1 cellular context compared by ENCODE assay signal in the genomic region with DNA sequence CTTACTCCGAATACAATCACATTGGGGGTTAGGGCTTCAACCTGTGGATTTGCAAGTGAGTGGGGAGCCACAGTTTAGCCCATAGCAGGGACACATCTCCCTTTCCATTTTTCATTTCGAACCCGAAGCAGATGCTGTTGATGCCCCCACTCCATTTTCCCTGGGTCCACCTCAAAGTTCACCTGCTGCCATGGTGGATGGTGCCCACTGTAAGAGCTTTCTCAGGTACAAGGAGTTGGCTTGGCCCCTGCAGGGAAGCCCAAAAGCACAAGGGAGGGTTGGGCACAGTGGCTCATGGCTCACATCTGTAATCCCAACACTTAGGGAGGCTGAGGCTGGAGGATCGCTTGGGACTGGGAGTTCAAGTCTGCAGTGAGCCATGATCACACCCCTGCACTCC.
TF ChIP-seq lines count a peak whose summit lies in the region.

No MANE protein-coding gene starts in this region.

TF ChIP-seq in HepG2, 621 proteins besides CTCF, POLR2A, EP300 and RAD21:
- TF ChIP-seq POLR2AphosphoS5 (IDR thresholded peaks at IDR 0.05; ENCODE audit: low read depth, low read length) (no peak), FOXO1 (CRISPR knock-in tag; IDR thresholded peaks at IDR 0.05) (no peak), ZNF644 (CRISPR knock-in tag; IDR thresholded peaks at IDR 0.05; ENCODE audit: low read depth) (no peak), ZNF556 (CRISPR knock-in tag; IDR thresholded peaks at IDR 0.05; ENCODE audit: borderline replicate concordance) (peak; percentile 31; the same call in 1 of the 2 replicates), MEIS1 (CRISPR knock-in tag; IDR thresholded peaks at IDR 0.05; ENCODE audit: borderline replicate concordance) (no peak), NKX3-1 (CRISPR knock-in tag; IDR thresholded peaks at IDR 0.05) (no peak), ZNF589 (CRISPR knock-in tag; conservative IDR thresholded peaks at IDR 0.05) (no peak), ZNF460 (CRISPR knock-in tag; IDR thresholded peaks at IDR 0.05; ENCODE audit: borderline replicate concordance) (no peak), HNRNPUL1 (IDR thresholded peaks at IDR 0.05; ENCODE audit: low read depth, low read length) (no peak), GATAD2A (CRISPR knock-in tag; IDR thresholded peaks at IDR 0.05) (no peak), NPAS2 (CRISPR knock-in tag; IDR thresholded peaks at IDR 0.05; ENCODE audit: borderline replicate concordance) (no peak), ZNF761 (CRISPR knock-in tag; conservative IDR thresholded peaks at IDR 0.05) (0 out of 2 replicates have a peak, but pooled peaks have one; percentile 25), ZNF75D (CRISPR knock-in tag; IDR thresholded peaks at IDR 0.05; ENCODE audit: borderline replicate concordance) (no peak), MEF2D (CRISPR knock-in tag; IDR thresholded peaks at IDR 0.05) (no peak), ZFP90 (CRISPR knock-in tag; IDR thresholded peaks at IDR 0.05; ENCODE audit: borderline replicate concordance) (no peak), DPF2 (CRISPR knock-in tag; IDR thresholded peaks at IDR 0.05; ENCODE audit: borderline replicate concordance, low read depth) (no peak), KLF15 (CRISPR knock-in tag; IDR thresholded peaks at IDR 0.05; ENCODE audit: borderline replicate concordance) (no peak), NR2F6 (IDR thresholded peaks at IDR 0.05) (no peak), NR2F6 (CRISPR knock-in tag; IDR thresholded peaks at IDR 0.05) (no peak), RFXAP (CRISPR knock-in tag; IDR thresholded peaks at IDR 0.05; ENCODE audit: borderline replicate concordance) (no peak), CEBPB (IDR thresholded peaks at IDR 0.05; ENCODE audit: borderline replicate concordance, low read depth, low read length) (no peak), ZBTB7A (CRISPR knock-in tag; IDR thresholded peaks at IDR 0.05) (no peak), ZNF329 (CRISPR knock-in tag; IDR thresholded peaks at IDR 0.05; ENCODE audit: low read depth) (no peak), ZNF777 (CRISPR knock-in tag; IDR thresholded peaks at IDR 0.05) (no peak), ELF4 (CRISPR knock-in tag; IDR thresholded peaks at IDR 0.05; ENCODE audit: borderline replicate concordance) (no peak), RBM22 (optimal IDR thresholded peaks at IDR 0.05; ENCODE audit: low read length) (peak; percentile 98), ZNF652 (CRISPR knock-in tag; IDR thresholded peaks at IDR 0.05; ENCODE audit: borderline replicate concordance, low read depth) (no peak), POLR2G (IDR thresholded peaks at IDR 0.05; ENCODE audit: low read depth, low read length) (peak; percentile 46), SMARCE1 (IDR thresholded peaks at IDR 0.05; ENCODE audit: borderline replicate concordance) (no peak), ZNF20 (CRISPR knock-in tag; IDR thresholded peaks at IDR 0.05) (no peak), RXRA (CRISPR knock-in tag; IDR thresholded peaks at IDR 0.05) (no peak), RCOR2 (CRISPR knock-in tag; IDR thresholded peaks at IDR 0.05) (no peak), FIP1L1 (IDR thresholded peaks at IDR 0.05; ENCODE audit: borderline replicate concordance, insufficient read depth, low read depth, low read length) (no peak), ZNF350 (CRISPR knock-in tag; IDR thresholded peaks at IDR 0.05; ENCODE audit: borderline replicate concordance, low read depth) (no peak), SRSF1 (optimal IDR thresholded peaks at IDR 0.05; ENCODE audit: low read depth, low read length) (peak; percentile 11), GABPA (IDR thresholded peaks at IDR 0.05; ENCODE audit: low read depth, low read length) (no peak), GABPA (CRISPR knock-in tag; IDR thresholded peaks at IDR 0.05; ENCODE audit: low read depth) (no peak), KMT2A (CRISPR knock-in tag; IDR thresholded peaks at IDR 0.05) (no peak), ZNF550 (CRISPR knock-in tag; IDR thresholded peaks at IDR 0.05; ENCODE audit: borderline replicate concordance) (no peak)
- TF ChIP-seq, protein P1, sequence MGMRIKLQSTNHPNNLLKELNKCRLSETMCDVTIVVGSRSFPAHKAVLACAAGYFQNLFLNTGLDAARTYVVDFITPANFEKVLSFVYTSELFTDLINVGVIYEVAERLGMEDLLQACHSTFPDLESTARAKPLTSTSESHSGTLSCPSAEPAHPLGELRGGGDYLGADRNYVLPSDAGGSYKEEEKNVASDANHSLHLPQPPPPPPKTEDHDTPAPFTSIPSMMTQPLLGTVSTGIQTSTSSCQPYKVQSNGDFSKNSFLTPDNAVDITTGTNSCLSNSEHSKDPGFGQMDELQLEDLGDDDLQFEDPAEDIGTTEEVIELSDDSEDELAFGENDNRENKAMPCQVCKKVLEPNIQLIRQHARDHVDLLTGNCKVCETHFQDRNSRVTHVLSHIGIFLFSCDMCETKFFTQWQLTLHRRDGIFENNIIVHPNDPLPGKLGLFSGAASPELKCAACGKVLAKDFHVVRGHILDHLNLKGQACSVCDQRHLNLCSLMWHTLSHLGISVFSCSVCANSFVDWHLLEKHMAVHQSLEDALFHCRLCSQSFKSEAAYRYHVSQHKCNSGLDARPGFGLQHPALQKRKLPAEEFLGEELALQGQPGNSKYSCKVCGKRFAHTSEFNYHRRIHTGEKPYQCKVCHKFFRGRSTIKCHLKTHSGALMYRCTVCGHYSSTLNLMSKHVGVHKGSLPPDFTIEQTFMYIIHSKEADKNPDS (CRISPR knock-in tag; IDR thresholded peaks at IDR 0.05): no peak
- TF ChIP-seq, protein P2, sequence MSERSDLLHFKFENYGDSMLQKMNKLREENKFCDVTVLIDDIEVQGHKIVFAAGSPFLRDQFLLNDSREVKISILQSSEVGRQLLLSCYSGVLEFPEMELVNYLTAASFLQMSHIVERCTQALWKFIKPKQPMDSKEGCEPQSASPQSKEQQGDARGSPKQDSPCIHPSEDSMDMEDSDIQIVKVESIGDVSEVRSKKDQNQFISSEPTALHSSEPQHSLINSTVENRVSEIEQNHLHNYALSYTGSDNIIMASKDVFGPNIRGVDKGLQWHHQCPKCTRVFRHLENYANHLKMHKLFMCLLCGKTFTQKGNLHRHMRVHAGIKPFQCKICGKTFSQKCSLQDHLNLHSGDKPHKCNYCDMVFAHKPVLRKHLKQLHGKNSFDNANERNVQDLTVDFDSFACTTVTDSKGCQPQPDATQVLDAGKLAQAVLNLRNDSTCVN (CRISPR knock-in tag; IDR thresholded peaks at IDR 0.05; ENCODE audit: borderline replicate concordance): no peak
- TF ChIP-seq, protein P3, sequence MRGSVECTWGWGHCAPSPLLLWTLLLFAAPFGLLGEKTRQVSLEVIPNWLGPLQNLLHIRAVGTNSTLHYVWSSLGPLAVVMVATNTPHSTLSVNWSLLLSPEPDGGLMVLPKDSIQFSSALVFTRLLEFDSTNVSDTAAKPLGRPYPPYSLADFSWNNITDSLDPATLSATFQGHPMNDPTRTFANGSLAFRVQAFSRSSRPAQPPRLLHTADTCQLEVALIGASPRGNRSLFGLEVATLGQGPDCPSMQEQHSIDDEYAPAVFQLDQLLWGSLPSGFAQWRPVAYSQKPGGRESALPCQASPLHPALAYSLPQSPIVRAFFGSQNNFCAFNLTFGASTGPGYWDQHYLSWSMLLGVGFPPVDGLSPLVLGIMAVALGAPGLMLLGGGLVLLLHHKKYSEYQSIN (CRISPR knock-in tag; IDR thresholded peaks at IDR 0.05; ENCODE audit: borderline replicate concordance): no peak
- TF ChIP-seq, protein P4, sequence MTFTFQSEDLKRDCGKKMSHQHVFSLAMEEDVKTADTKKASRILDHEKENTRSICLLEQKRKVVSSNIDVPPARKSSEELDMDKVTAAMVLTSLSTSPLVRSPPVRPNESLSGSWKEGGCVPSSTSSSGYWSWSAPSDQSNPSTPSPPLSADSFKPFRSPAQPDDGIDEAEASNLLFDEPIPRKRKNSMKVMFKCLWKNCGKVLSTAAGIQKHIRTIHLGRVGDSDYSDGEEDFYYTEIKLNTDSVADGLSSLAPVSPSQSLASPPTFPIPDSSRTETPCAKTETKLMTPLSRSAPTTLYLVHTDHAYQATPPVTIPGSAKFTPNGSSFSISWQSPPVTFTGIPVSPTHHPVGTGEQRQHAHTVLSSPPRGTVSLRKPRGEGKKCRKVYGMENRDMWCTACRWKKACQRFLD (CRISPR knock-in tag; IDR thresholded peaks at IDR 0.05; ENCODE audit: borderline replicate concordance): no peak
- TF ChIP-seq, protein P5, sequence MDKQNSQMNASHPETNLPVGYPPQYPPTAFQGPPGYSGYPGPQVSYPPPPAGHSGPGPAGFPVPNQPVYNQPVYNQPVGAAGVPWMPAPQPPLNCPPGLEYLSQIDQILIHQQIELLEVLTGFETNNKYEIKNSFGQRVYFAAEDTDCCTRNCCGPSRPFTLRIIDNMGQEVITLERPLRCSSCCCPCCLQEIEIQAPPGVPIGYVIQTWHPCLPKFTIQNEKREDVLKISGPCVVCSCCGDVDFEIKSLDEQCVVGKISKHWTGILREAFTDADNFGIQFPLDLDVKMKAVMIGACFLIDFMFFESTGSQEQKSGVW (CRISPR knock-in tag; IDR thresholded peaks at IDR 0.05; ENCODE audit: borderline replicate concordance): no peak
- TF ChIP-seq, protein P6, sequence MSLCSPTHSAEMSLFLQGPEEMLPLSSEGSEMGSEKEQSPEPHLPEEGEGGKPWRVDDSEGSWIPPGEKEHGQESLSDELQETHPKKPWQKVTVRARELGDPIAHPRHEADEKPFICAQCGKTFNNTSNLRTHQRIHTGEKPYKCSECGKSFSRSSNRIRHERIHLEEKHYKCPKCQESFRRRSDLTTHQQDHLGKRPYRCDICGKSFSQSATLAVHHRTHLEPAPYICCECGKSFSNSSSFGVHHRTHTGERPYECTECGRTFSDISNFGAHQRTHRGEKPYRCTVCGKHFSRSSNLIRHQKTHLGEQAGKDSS (CRISPR knock-in tag; IDR thresholded peaks at IDR 0.05; ENCODE audit: borderline replicate concordance, low read depth): 0 out of 2 replicates have a peak, but pooled peaks have one; percentile 34
- TF ChIP-seq, protein P7, sequence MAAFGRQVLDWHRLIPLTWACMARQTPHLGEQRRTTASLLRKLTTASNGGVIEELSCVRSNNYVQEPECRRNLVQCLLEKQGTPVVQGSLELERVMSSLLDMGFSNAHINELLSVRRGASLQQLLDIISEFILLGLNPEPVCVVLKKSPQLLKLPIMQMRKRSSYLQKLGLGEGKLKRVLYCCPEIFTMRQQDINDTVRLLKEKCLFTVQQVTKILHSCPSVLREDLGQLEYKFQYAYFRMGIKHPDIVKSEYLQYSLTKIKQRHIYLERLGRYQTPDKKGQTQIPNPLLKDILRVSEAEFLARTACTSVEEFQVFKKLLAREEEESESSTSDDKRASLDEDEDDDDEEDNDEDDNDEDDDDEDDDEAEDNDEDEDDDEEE (CRISPR knock-in tag; IDR thresholded peaks at IDR 0.05): no peak
- TF ChIP-seq, protein P8, sequence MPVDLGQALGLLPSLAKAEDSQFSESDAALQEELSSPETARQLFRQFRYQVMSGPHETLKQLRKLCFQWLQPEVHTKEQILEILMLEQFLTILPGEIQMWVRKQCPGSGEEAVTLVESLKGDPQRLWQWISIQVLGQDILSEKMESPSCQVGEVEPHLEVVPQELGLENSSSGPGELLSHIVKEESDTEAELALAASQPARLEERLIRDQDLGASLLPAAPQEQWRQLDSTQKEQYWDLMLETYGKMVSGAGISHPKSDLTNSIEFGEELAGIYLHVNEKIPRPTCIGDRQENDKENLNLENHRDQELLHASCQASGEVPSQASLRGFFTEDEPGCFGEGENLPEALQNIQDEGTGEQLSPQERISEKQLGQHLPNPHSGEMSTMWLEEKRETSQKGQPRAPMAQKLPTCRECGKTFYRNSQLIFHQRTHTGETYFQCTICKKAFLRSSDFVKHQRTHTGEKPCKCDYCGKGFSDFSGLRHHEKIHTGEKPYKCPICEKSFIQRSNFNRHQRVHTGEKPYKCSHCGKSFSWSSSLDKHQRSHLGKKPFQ (CRISPR knock-in tag; IDR thresholded peaks at IDR 0.05; ENCODE audit: insufficient replicate concordance): no peak
- TF ChIP-seq, protein P9, sequence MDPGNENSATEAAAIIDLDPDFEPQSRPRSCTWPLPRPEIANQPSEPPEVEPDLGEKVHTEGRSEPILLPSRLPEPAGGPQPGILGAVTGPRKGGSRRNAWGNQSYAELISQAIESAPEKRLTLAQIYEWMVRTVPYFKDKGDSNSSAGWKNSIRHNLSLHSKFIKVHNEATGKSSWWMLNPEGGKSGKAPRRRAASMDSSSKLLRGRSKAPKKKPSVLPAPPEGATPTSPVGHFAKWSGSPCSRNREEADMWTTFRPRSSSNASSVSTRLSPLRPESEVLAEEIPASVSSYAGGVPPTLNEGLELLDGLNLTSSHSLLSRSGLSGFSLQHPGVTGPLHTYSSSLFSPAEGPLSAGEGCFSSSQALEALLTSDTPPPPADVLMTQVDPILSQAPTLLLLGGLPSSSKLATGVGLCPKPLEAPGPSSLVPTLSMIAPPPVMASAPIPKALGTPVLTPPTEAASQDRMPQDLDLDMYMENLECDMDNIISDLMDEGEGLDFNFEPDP (CRISPR knock-in tag; conservative IDR thresholded peaks at IDR 0.05): no peak
- TF ChIP-seq, protein P10, sequence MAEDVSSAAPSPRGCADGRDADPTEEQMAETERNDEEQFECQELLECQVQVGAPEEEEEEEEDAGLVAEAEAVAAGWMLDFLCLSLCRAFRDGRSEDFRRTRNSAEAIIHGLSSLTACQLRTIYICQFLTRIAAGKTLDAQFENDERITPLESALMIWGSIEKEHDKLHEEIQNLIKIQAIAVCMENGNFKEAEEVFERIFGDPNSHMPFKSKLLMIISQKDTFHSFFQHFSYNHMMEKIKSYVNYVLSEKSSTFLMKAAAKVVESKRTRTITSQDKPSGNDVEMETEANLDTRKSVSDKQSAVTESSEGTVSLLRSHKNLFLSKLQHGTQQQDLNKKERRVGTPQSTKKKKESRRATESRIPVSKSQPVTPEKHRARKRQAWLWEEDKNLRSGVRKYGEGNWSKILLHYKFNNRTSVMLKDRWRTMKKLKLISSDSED (CRISPR knock-in tag; IDR thresholded peaks at IDR 0.05): no peak
- TF ChIP-seq, protein P11, sequence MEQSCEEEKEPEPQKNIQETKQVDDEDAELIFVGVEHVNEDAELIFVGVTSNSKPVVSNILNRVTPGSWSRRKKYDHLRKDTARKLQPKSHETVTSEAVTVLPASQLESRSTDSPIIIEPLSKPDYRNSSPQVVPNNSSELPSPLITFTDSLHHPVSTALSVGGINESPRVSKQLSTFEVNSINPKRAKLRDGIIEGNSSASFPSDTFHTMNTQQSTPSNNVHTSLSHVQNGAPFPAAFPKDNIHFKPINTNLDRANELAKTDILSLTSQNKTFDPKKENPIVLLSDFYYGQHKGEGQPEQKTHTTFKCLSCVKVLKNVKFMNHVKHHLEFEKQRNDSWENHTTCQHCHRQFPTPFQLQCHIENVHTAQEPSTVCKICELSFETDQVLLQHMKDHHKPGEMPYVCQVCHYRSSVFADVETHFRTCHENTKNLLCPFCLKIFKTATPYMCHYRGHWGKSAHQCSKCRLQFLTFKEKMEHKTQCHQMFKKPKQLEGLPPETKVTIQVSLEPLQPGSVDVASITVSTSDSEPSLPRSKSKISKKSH (CRISPR knock-in tag; IDR thresholded peaks at IDR 0.05; ENCODE audit: borderline replicate concordance): no peak
- TF ChIP-seq, protein P12, sequence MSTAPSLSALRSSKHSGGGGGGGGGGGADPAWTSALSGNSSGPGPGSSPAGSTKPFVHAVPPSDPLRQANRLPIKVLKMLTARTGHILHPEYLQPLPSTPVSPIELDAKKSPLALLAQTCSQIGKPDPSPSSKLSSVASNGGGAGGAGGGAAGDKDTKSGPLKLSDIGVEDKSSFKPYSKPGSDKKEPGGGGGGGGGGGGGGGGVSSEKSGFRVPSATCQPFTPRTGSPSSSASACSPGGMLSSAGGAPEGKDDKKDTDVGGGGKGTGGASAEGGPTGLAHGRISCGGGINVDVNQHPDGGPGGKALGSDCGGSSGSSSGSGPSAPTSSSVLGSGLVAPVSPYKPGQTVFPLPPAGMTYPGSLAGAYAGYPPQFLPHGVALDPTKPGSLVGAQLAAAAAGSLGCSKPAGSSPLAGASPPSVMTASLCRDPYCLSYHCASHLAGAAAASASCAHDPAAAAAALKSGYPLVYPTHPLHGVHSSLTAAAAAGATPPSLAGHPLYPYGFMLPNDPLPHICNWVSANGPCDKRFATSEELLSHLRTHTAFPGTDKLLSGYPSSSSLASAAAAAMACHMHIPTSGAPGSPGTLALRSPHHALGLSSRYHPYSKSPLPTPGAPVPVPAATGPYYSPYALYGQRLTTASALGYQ (CRISPR knock-in tag; IDR thresholded peaks at IDR 0.05): no peak
